Comparison of ENCODE assay signal across 8 cellular contexts in the genomic region with DNA sequence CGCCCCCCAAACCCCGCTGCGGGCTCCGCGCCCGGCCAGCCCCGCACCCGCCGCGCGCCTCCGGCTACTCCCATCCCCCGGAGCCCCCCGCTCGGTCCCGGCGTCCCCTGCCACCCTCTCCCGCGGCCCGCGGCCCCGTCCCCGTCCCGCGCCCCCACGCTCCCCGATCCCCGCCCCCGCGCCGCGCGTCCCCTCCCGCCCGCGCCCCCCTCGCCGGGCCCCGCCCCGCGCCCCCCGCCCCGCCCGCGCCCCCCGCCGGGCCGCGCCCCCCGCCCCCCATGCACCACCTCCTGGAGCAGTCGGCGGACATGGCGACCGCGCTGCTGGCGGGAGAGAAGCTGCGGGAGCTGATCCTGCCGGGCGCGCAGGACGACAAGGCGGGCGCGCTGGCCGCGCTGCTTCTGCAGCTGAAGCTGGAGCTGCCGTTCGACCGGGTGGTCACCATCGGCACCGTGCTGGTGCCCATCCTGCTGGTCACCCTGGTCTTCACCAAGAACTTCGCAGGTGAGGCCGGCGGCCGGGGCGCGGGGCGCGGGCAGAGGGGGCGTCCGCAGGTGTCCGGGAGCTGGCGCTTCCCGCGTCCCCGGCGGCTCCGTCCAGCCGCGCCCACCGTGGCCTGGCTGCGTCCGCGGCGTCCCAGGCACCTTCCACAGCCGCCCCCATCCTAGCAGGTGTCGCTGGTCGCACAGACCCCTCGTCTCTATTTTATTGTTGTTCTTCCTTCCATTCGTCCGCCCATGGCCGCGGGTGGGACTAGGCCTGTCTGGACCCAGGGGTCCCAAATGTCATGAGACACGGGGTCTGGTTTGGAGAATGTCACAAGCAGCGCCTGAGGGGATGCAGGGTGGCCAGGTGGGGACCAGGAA. TPM values are rescaled to one million over a fixed set of nuclear protein-coding genes. Genes with fewer than 3 reads are reported as not detected.
DNase-seq lines count a peak whose midpoint lies in the region; ATAC-seq and TF ChIP-seq lines count a peak whose summit lies in the region.

A gene with protein sequence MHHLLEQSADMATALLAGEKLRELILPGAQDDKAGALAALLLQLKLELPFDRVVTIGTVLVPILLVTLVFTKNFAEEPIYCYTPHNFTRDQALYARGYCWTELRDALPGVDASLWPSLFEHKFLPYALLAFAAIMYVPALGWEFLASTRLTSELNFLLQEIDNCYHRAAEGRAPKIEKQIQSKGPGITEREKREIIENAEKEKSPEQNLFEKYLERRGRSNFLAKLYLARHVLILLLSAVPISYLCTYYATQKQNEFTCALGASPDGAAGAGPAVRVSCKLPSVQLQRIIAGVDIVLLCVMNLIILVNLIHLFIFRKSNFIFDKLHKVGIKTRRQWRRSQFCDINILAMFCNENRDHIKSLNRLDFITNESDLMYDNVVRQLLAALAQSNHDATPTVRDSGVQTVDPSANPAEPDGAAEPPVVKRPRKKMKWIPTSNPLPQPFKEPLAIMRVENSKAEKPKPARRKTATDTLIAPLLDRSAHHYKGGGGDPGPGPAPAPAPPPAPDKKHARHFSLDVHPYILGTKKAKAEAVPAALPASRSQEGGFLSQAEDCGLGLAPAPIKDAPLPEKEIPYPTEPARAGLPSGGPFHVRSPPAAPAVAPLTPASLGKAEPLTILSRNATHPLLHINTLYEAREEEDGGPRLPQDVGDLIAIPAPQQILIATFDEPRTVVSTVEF (plus strand): TSS at position 279 of the 866 bp plus-strand sequence. CDS start 0 bp downstream, at position 279.

- H3K27me3 Mint-ChIP-seq in CD8-positive, alpha-beta T cell (ENCODE audit: low read depth): peaks cover 29% of the 10 kb centered on the region
- H3K27me3 Mint-ChIP-seq in endodermal cell (ENCODE audit: insufficient read depth): peaks cover 34% of the 10 kb centered on the region

- H3K4me1 ChIP-seq in CD8-positive, alpha-beta T cell (ENCODE audit: insufficient read depth, low read length): no peaks in the 10 kb centered on the region
- H3K4me1 ChIP-seq in endodermal cell (ENCODE audit: control insufficient read depth, insufficient read depth, low read length) (no peaks in the 10 kb centered on the region), parathyroid adenoma (no peaks in the 10 kb centered on the region), MM.1S (ENCODE audit: low read length) (no peaks in the 10 kb centered on the region)

- H3K9me3 ChIP-seq in CD8-positive, alpha-beta T cell (ENCODE audit: low read length): no peaks in the 10 kb centered on the region
- H3K9me3 ChIP-seq in endodermal cell (ENCODE audit: control insufficient read depth, low read length) (no peaks in the 10 kb centered on the region), parathyroid adenoma (ENCODE audit: control insufficient read depth, low read length) (no peaks in the 10 kb centered on the region), MM.1S (replicated peaks; ENCODE audit: insufficient read depth, low read length) (no peaks in the 10 kb centered on the region)

- H3F3A ChIP-seq in MM.1S (ENCODE audit: insufficient read depth, low read length): no peaks in the 10 kb centered on the region

- DNase-seq in CD8-positive, alpha-beta T cell: no peak
- DNase-seq in NCI-H2171 (lab: John Stamatoyannopoulos, UW) (peak; percentile 39), endodermal cell (peak; percentile 74), DMS153 (lab: John Stamatoyannopoulos, UW) (no peak), MM.1S (no peak), A172 (ENCODE audit: low spot score) (no peak)

- H3K27me3 ChIP-seq in CD8-positive, alpha-beta T cell (ENCODE audit: insufficient read depth, low read length): peaks cover 9% of the 10 kb centered on the region
- H3K27me3 ChIP-seq in endodermal cell (ENCODE audit: control insufficient read depth, insufficient read depth, low read length, poor library complexity, severe bottlenecking) (peaks cover 25% of the 10 kb centered on the region), parathyroid adenoma (ENCODE audit: control insufficient read depth, insufficient read depth, low read length) (no peaks in the 10 kb centered on the region), MM.1S (replicated peaks; ENCODE audit: insufficient read depth, low read length) (peaks cover 14% of the 10 kb centered on the region)

- peak within 1 kb of the TSS; percentile 73 for H3K4me3 Mint-ChIP-seq in CD8-positive, alpha-beta T cell
- peak within 1 kb of the TSS; percentile 75 for H3K4me3 Mint-ChIP-seq in endodermal cell

- H3K9ac ChIP-seq in endodermal cell (ENCODE audit: extremely low read depth, low read length, poor library complexity, severe bottlenecking) (no peak within 1 kb of the TSS), parathyroid adenoma (no peak within 1 kb of the TSS), MM.1S (ENCODE audit: low read length) (no peak within 1 kb of the TSS)

- CTCF ChIA-PET in CD8-positive, alpha-beta T cell (lab: Charles Lee): no interaction called here

- no peaks in the 10 kb centered on the region for H3K9me3 Mint-ChIP-seq in CD8-positive, alpha-beta T cell
- H3K9me3 Mint-ChIP-seq in endodermal cell: peaks cover 3% of the 10 kb centered on the region

- H3K79me2 ChIP-seq in parathyroid adenoma (no peaks in the 10 kb centered on the region), MM.1S (ENCODE audit: low read length) (no peaks in the 10 kb centered on the region)

- TF ChIP-seq CTCF in CD8-positive, alpha-beta T cell (IDR thresholded peaks at IDR 0.05): no peak
- TF ChIP-seq CTCF in endodermal cell (conservative IDR thresholded peaks at IDR 0.05): no peak
- no peak for TF ChIP-seq CTCF in parathyroid adenoma (IDR thresholded peaks at IDR 0.05)
- no peak for TF ChIP-seq CTCF in MM.1S (IDR thresholded peaks at IDR 0.05; ENCODE audit: low read length)

- H3K9me2 ChIP-seq in MM.1S (replicated peaks; ENCODE audit: insufficient read depth, low read length): no peaks in the 10 kb centered on the region

- H3K4me2 ChIP-seq in parathyroid adenoma (ENCODE audit: low read length): peak within 1 kb of the TSS; percentile 47
- H3K4me2 ChIP-seq in MM.1S (ENCODE audit: low read depth, low read length): no peak within 1 kb of the TSS

- H3K4me1 Mint-ChIP-seq in CD8-positive, alpha-beta T cell (ENCODE audit: low read depth): peaks cover 4% of the 10 kb centered on the region
- H3K4me1 Mint-ChIP-seq in endodermal cell: no peaks in the 10 kb centered on the region

- no peak within 1 kb of the TSS for H3K4me3 ChIP-seq in CD8-positive, alpha-beta T cell (ENCODE audit: low read depth, low read length)
- H3K4me3 ChIP-seq in endodermal cell (ENCODE audit: low read length): peak within 1 kb of the TSS; percentile 69
- no peak within 1 kb of the TSS for H3K4me3 ChIP-seq in parathyroid adenoma (ENCODE audit: low read depth, low read length)
- no peak within 1 kb of the TSS for H3K4me3 ChIP-seq in MM.1S (ENCODE audit: low read length)

- intact Hi-C loops in CD8-positive, alpha-beta T cell (cut with DNase I, micrococcal nuclease): loop anchor here in 1 of 2 experiments (5.0 kb wide), 1 partner anchor 37 kb away; no protein-coding TSS in a partner anchor

- no peak within 1 kb of the TSS for H3K27ac Mint-ChIP-seq in CD8-positive, alpha-beta T cell
- peak within 1 kb of the TSS; percentile 52 for H3K27ac Mint-ChIP-seq in endodermal cell

- no peaks in the 10 kb centered on the region for H3K36me3 ChIP-seq in CD8-positive, alpha-beta T cell (ENCODE audit: insufficient read depth, low read length)
- H3K36me3 ChIP-seq in endodermal cell (ENCODE audit: control insufficient read depth, insufficient read depth, low read length) (no peaks in the 10 kb centered on the region), parathyroid adenoma (ENCODE audit: control insufficient read depth, insufficient read depth, low read length) (no peaks in the 10 kb centered on the region), MM.1S (replicated peaks; ENCODE audit: insufficient read depth, low read length) (no peaks in the 10 kb centered on the region)

- H4K20me1 ChIP-seq in MM.1S (ENCODE audit: insufficient read depth, low read length): no peaks in the 10 kb centered on the region

- POLR2A ChIA-PET in CD8-positive, alpha-beta T cell (lab: Charles Lee): no interaction called here

- H3K27ac ChIP-seq in CD8-positive, alpha-beta T cell (ENCODE audit: low read depth, low read length): no peak within 1 kb of the TSS
- no peak within 1 kb of the TSS for H3K27ac ChIP-seq in endodermal cell (ENCODE audit: low read depth, low read length)
- H3K27ac ChIP-seq in parathyroid adenoma: no peak within 1 kb of the TSS
- no peak within 1 kb of the TSS for H3K27ac ChIP-seq in MM.1S (ENCODE audit: low read length)

- 6 to 16% methylated on average over 31 to 86 of the region's 105 CpGs for WGBS in endodermal cell (ENCODE audit: insufficient coverage in 1 of 2, insufficient read length in 1 of 2), 2 experiments

- no peaks in the 10 kb centered on the region for H3K36me3 Mint-ChIP-seq in CD8-positive, alpha-beta T cell
- no peaks in the 10 kb centered on the region for H3K36me3 Mint-ChIP-seq in endodermal cell (ENCODE audit: low read depth)

- H2AFZ ChIP-seq in parathyroid adenoma: no peak within 1 kb of the TSS
- no peak within 1 kb of the TSS for H2AFZ ChIP-seq in MM.1S (ENCODE audit: low read length)

- ATAC-seq in CD8-positive, alpha-beta T cell: peak; percentile 35
- no peak for ATAC-seq in GM19467 (IDR thresholded peaks at IDR 0.05; ENCODE audit: unreplicated experiment)

RNA-seq across cellular contexts. Expression of the gene that starts here (rescaled TPM):
- total RNA-seq in CD8-positive, alpha-beta T cell: under 1 TPM in 1 of 2 experiments, not detected in 1; 0.16 TPM
- 10 to 100 TPM in 1 of 2 donors, 1 to 10 TPM in 1; 8.8 to 11.2 TPM for total RNA-seq in endodermal cell
- 1.6 TPM for polyA plus RNA-seq in endodermal cell (2013, experiment 1 of 2)
- polyA plus RNA-seq in endodermal cell (2013, experiment 2 of 2): 1.4 TPM
- total RNA-seq in A172 (2014; rRNA removed; shearing (Covaris generic)): 1.4 and 1.5 TPM in 2 replicates

Comparison
In these comparisons a context has a peak if more than half of its experiments do, and no peak if none do; other contexts are left out.
1. Peak in ATAC-seq in CD8-positive, alpha-beta T cell; RNA of the gene not detected or under 1 TPM.
2. DNase-seq: peak in NCI-H2171 (single experiment) and endodermal cell (single experiment); none in CD8-positive, alpha-beta T cell (0 of 7), DMS153 (single experiment), MM.1S (single experiment) and A172 (single experiment).